In the genomic region with DNA sequence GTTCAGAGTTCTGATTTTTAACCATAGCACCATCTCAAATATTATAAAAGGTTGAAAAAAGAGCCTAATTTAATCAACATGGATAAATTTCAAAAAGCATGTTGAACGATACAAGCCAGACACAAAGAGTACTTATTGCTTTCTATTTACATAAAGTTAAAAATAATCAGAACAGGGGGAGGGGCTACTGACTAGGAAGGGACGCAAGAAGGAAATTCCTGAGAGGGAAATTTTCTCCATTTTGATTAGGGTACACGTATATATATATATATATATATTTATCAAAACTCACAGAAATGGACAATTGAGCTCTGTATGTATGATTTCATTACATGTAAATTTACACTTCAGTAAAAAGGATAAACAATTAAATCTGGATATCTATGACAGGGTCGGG, we compare ENCODE assay signal across 8 cellular contexts. TPM values are rescaled to one million over a fixed set of nuclear protein-coding genes. Genes with fewer than 3 reads are reported as not detected.
DNase-seq lines count a peak whose midpoint lies in the region; ATAC-seq and TF ChIP-seq lines count a peak whose summit lies in the region.

No MANE protein-coding gene starts in this region.

- H3K4me2 ChIP-seq in DND-41 (ENCODE audit: insufficient read depth, low read length): peak overlapping the region; percentile 55
- no peak overlapping the region for H3K4me2 ChIP-seq in neuronal stem cell (ENCODE audit: insufficient read depth, low read length, poor library complexity, severe bottlenecking)

- H2BK5ac ChIP-seq in neuronal stem cell (ENCODE audit: low read length): no peak overlapping the region

- TF ChIP-seq POLR2A in esophagus muscularis mucosa (IDR thresholded peaks at IDR 0.05; ENCODE audit: low read depth): no peak

- H3K9ac ChIP-seq in DND-41 (ENCODE audit: low read depth, low read length): peak overlapping the region; percentile 91
- no peak overlapping the region for H3K9ac ChIP-seq in neuronal stem cell (ENCODE audit: low read depth, low read length, poor library complexity)

- DNase-seq in DND-41 (no peak), SJSA1 (ENCODE audit: low read depth in 1 of 2, low spot score in 2 of 2) (no peak), esophagus muscularis mucosa (ENCODE audit: extremely low spot score) (no peak), neuronal stem cell (ENCODE audit: low spot score) (no peak), GM13976 (ENCODE audit: low spot score) (no peak)
- no peak for DNase-seq in activated CD4-positive, alpha-beta T cell treated with anti-CD3 and anti-CD28 coated beads, Interleukin-2, amount 50 U/mL, for 48 hours

- no peak overlapping the region for H3K4ac ChIP-seq in neuronal stem cell (ENCODE audit: low read length)

- no peak overlapping the region for H3K18ac ChIP-seq in neuronal stem cell (ENCODE audit: low read length)

- no peak overlapping the region for H3K14ac ChIP-seq in neuronal stem cell (ENCODE audit: low read length)

- 29% methylated on average over 4 of the region's 4 CpGs for WGBS in esophagus muscularis mucosa
- no CpG with 5 or more reads among the region's 4 CpGs for WGBS in neuronal stem cell (ENCODE audit: extremely low coverage in 2 of 2, insufficient read length in 2 of 2, insufficient replicate concordance in 1 of 2), 2 donors

- peak overlapping the region; percentile 65 for H3K27ac ChIP-seq in DND-41 (ENCODE audit: low read length)
- H3K27ac ChIP-seq in HEK293 (ENCODE audit: extremely low read depth, low read depth, low read length): no peak overlapping the region
- H3K27ac ChIP-seq in SJSA1: peak overlapping the region; percentile 81
- H3K27ac ChIP-seq in esophagus muscularis mucosa (replicated peaks in 1 of 4): peak overlapping the region; percentile 75 to 84 (median 80)
- H3K27ac ChIP-seq in neuronal stem cell (replicated peaks; ENCODE audit: low read length): no peak overlapping the region

- no peak overlapping the region for H2BK15ac ChIP-seq in neuronal stem cell (ENCODE audit: low read length)

- in situ Hi-C loops in GM13976 (cut with MboI; ENCODE audit: low sequenced_read_pairs, unreplicated experiment): no loop called here

- H2BK12ac ChIP-seq in neuronal stem cell (ENCODE audit: low read length): no peak overlapping the region

- no peak overlapping the region for H3K23ac ChIP-seq in neuronal stem cell (ENCODE audit: low read depth, low read length, poor library complexity)

- H3K79me2 ChIP-seq in DND-41 (ENCODE audit: insufficient read depth, low read length): peaks cover 18% of the 10 kb centered on the region

- H3K9me3 ChIP-seq in DND-41 (ENCODE audit: insufficient read depth, low read length, severe bottlenecking) (no peaks in the 10 kb centered on the region), HEK293 (ENCODE audit: control insufficient read depth, insufficient read depth, low read depth, low read length) (no peaks in the 10 kb centered on the region), SJSA1 (replicated peaks) (no peaks in the 10 kb centered on the region), esophagus muscularis mucosa (no peaks in the 10 kb centered on the region), neuronal stem cell (replicated peaks in 1 of 2; ENCODE audit: control insufficient read depth in 2 of 2, insufficient read depth in 1 of 2, low read depth in 1 of 2, low read length in 2 of 2) (no peaks in the 10 kb centered on the region)

- TF ChIP-seq EP300 in esophagus muscularis mucosa (IDR thresholded peaks at IDR 0.05): no peak

- POLR2A ChIA-PET in HEK293 (lab: Yijun Ruan, JAX): interaction anchor here (0.6 to 1.4 kb wide), 4 partner anchors 22 to 93 kb away, joined by 3 read pairs; no protein-coding TSS in a partner anchor

- no peaks in the 10 kb centered on the region for H4K20me1 ChIP-seq in DND-41 (ENCODE audit: insufficient read depth, low read length)

- H3K79me1 ChIP-seq in neuronal stem cell (ENCODE audit: low read depth, low read length): peaks cover 5% of the 10 kb centered on the region

- no peaks in the 10 kb centered on the region for H3K27me3 ChIP-seq in DND-41 (ENCODE audit: insufficient read depth, low read length, poor library complexity)
- no peaks in the 10 kb centered on the region for H3K27me3 ChIP-seq in SJSA1 (replicated peaks)
- H3K27me3 ChIP-seq in esophagus muscularis mucosa: no peaks in the 10 kb centered on the region
- H3K27me3 ChIP-seq in neuronal stem cell (ENCODE audit: control insufficient read depth in 3 of 3, insufficient read depth in 3 of 3, low read depth in 1 of 3, low read length in 3 of 3): no peaks in the 10 kb centered on the region

- H3K4me1 ChIP-seq in DND-41 (ENCODE audit: insufficient read depth, low read length) (peaks cover 18% of the 10 kb centered on the region), HEK293 (ENCODE audit: control insufficient read depth, insufficient read depth, low read length) (no peaks in the 10 kb centered on the region), SJSA1 (replicated peaks) (no peaks in the 10 kb centered on the region), esophagus muscularis mucosa (peaks cover 3 to 17% (median 11%) of the 10 kb centered on the region in 4 donors), neuronal stem cell (ENCODE audit: control insufficient read depth in 2 of 2, insufficient read depth in 1 of 2, low read depth in 1 of 2, low read length in 2 of 2) (no peaks in the 10 kb centered on the region)

- H2AFZ ChIP-seq in DND-41 (ENCODE audit: low read depth, low read length) (peak overlapping the region; percentile 83), neuronal stem cell (ENCODE audit: low read length) (peak overlapping the region; percentile 85)

- ATAC-seq in DND-41 (ENCODE audit: insufficient read depth, low read depth): 0 out of 3 replicates have a peak, but pooled peaks have one; percentile 8
- no peak for ATAC-seq in HG02970 (IDR thresholded peaks at IDR 0.05; ENCODE audit: low FRiP score, unreplicated experiment)

- peak overlapping the region; percentile 27 to 67; a peak in 3 of 4 replicates for H3K4me3 ChIP-seq in DND-41 (ENCODE audit: low read depth in 1 of 2, low read length in 2 of 2)
- peak overlapping the region; percentile 84 for H3K4me3 ChIP-seq in HEK293 (ENCODE audit: low read depth, low read length)
- peak overlapping the region; percentile 77 for H3K4me3 ChIP-seq in SJSA1
- peak overlapping the region; percentile 67 to 80 (median 69) for H3K4me3 ChIP-seq in esophagus muscularis mucosa
- H3K4me3 ChIP-seq in neuronal stem cell (ENCODE audit: low read length in 2 of 2): peak overlapping the region in 1 of 2 donors; percentile 90

- CTCF ChIA-PET in HEK293 (lab: Yijun Ruan, JAX): interaction anchor here (0.6 to 1.4 kb wide), 6 partner anchors 81 to 1310 kb away, joined by 3 to 4 read pairs (median 3); a partner anchor contains a TSS

- no peak overlapping the region for H4K8ac ChIP-seq in neuronal stem cell (ENCODE audit: low read depth, low read length)

- no peak overlapping the region for H4K91ac ChIP-seq in neuronal stem cell (ENCODE audit: low read depth, low read length, poor library complexity)

- no peak overlapping the region for H2AK5ac ChIP-seq in neuronal stem cell (ENCODE audit: low read depth, low read length)

- no peak overlapping the region for H2BK120ac ChIP-seq in neuronal stem cell (ENCODE audit: low read depth, low read length)

- H3K36me3 ChIP-seq in DND-41 (ENCODE audit: insufficient read depth, low read length) (no peaks in the 10 kb centered on the region), HEK293 (ENCODE audit: control insufficient read depth in 2 of 2, insufficient read depth in 1 of 2, low read length in 2 of 2) (peaks cover 5 to 6% of the 10 kb centered on the region in 2 experiments; a peak in 2 of 3 replicates), SJSA1 (no peaks in the 10 kb centered on the region), esophagus muscularis mucosa (peaks cover 0 to 7% (median 0%) of the 10 kb centered on the region in 4 donors), neuronal stem cell (replicated peaks in 1 of 2; ENCODE audit: control insufficient read depth in 2 of 2, insufficient read depth in 2 of 2, low read length in 2 of 2) (peaks cover 0 to 7% of the 10 kb centered on the region in 2 donors)

- intact Hi-C loops in esophagus muscularis mucosa (cut with DNase I): no loop called here

- no peak for TF ChIP-seq CTCF in DND-41 (IDR thresholded peaks at IDR 0.05; ENCODE audit: borderline replicate concordance, extremely low read depth, low read length, poor library complexity, severe bottlenecking)
- TF ChIP-seq CTCF in HEK293 (tag by site-specific recombination; IDR thresholded peaks at IDR 0.05): no peak
- no peak for TF ChIP-seq CTCF in esophagus muscularis mucosa (IDR thresholded peaks at IDR 0.05)
- no peak for TF ChIP-seq CTCF in GM13976 (IDR thresholded peaks at IDR 0.05; ENCODE audit: borderline replicate concordance, control extremely low read depth, extremely low read depth, insufficient read depth, missing control alignments)

TF ChIP-seq in HEK293, 187 proteins besides CTCF, POLR2A, EP300 and RAD21:
- no peak for TF ChIP-seq ZNF423 (tag by site-specific recombination; IDR thresholded peaks at IDR 0.05)
- no peak for TF ChIP-seq ZNF561 (tag by site-specific recombination; IDR thresholded peaks at IDR 0.05; ENCODE audit: borderline replicate concordance)
- no peak for TF ChIP-seq ZNF530 (tag by site-specific recombination; IDR thresholded peaks at IDR 0.05; ENCODE audit: low read depth)
- no peak for TF ChIP-seq YY2 (tag by site-specific recombination; IDR thresholded peaks at IDR 0.05)
TF ChIP-seq in HEK293: peak in this region for 0.

RNA-seq across cellular contexts. Expression of a gene that starts 0.5 kb away (rescaled TPM):
- 7.9 and 10.1 TPM in 2 replicates for total RNA-seq in SJSA1 (2014; rRNA removed; shearing (Covaris generic))
- 10 to 100 TPM in 1 of 4 donors, 1 to 10 TPM in 3; 7.5 to 10.8 (median 8.4) TPM for total RNA-seq in esophagus muscularis mucosa
- polyA plus RNA-seq in neuronal stem cell (2013, experiment 1 of 2): 9.2 TPM
- polyA plus RNA-seq in neuronal stem cell (2013, experiment 2 of 2): 9.3 TPM

RNA-seq across cellular contexts. Expression of a gene that starts 16.9 kb away (rescaled TPM):
- total RNA-seq in SJSA1 (2014; rRNA removed; shearing (Covaris generic)): 0.53 and 1.7 TPM in 2 replicates
- total RNA-seq in esophagus muscularis mucosa: 1 to 10 TPM in 3 of 4 donors, under 1 TPM in 1; 0.84 to 1.7 (median 1.2) TPM
- polyA plus RNA-seq in neuronal stem cell (2013, experiment 1 of 2): 0.46 TPM
- 0.54 TPM for polyA plus RNA-seq in neuronal stem cell (2013, experiment 2 of 2)

Comparison
In these comparisons a context has a peak if more than half of its experiments do, and no peak if none do; other contexts are left out.
1. H3K27ac ChIP-seq: peak in DND-41 (single experiment), SJSA1 (single experiment) and esophagus muscularis mucosa (4 of 4); none in HEK293 (single experiment) and neuronal stem cell (single experiment).